8 cellular contexts compared by ENCODE assay signal in the genomic region with DNA sequence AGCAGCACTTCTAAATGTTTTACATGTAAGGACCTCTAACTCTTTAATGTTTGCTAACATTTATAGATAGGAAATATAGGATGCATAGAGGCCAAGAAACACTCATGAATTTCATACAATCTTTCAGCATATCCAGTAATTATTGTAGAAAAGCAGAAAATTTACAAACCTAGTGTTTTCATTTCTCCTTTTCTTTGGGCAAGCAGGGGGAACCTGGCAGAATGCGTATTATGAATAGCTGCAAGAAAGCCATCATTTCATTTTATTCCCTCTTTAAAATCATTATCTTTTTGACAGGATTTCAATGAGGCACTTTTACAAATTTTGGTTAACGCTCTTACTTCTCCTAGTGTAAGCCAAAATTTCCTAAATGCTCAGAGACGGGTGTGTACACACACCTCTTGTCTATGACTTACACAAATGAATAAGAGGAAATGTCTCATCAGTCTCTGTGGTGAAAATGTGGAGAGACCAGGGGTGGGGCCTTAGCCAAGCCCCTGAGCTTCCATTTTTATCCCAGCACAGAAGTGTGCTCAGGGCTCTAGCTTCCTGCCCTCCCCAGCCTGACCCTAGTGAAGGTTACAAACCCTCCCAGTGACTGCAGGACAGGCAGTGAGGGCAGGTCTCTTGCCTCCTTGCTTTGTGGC.
DNase-seq lines count a peak whose midpoint lies in the region; ATAC-seq and TF ChIP-seq lines count a peak whose summit lies in the region.

No MANE protein-coding gene starts in this region.

- TSS peak; percentile 72 for BruUV-seq in mammary epithelial cell (replicated peaks; lab: Mats Ljungman, UMichigan)

- peak overlapping the region; percentile 43 for H3K4me2 ChIP-seq in mammary epithelial cell (ENCODE audit: insufficient read depth, low read depth, low read length)

- H3K4me1 ChIP-seq in mammary epithelial cell (ENCODE audit: insufficient read depth, low read length): peaks cover 28% of the 10 kb centered on the region

- intact Hi-C loops in mammary epithelial cell (cut with micrococcal nuclease): no loop called here

- no peak overlapping the region for H3K4me3 ChIP-seq in mammary epithelial cell (replicated peaks in 1 of 3; ENCODE audit: insufficient read depth in 1 of 3, low read depth in 2 of 3, low read length in 3 of 3)

- TF ChIP-seq CTCF in GM10266 (IDR thresholded peaks at IDR 0.05; ENCODE audit: control insufficient read depth, insufficient read depth, low read depth, missing control alignments) (no peak), mammary epithelial cell (conservative IDR thresholded peaks at IDR 0.05 in 1 of 2, IDR thresholded peaks at IDR 0.05 in 1 of 2; ENCODE audit: extremely low read depth in 1 of 2, insufficient read depth in 1 of 2, low read depth in 1 of 2, low read length in 2 of 2) (no peak), omental fat pad (IDR thresholded peaks at IDR 0.05) (no peak), mesothelial cell of epicardium (IDR thresholded peaks at IDR 0.05; ENCODE audit: unreplicated experiment) (no peak)

- ATAC-seq in HG02623 (IDR thresholded peaks at IDR 0.05; ENCODE audit: unreplicated experiment) (peak; percentile 77), omental fat pad (ENCODE audit: low FRiP score) (peak; percentile 68)

- H3K9me3 Mint-ChIP-seq in mesothelial cell of epicardium: peaks cover 4% of the 10 kb centered on the region

- no peaks in the 10 kb centered on the region for H3K36me3 ChIP-seq in mammary epithelial cell (ENCODE audit: insufficient read depth, low read length)

- H3K36me3 Mint-ChIP-seq in mesothelial cell of epicardium: no peaks in the 10 kb centered on the region

- no peaks in the 10 kb centered on the region for H3K79me2 ChIP-seq in mammary epithelial cell (ENCODE audit: insufficient read depth, low read length)

- H2AFZ ChIP-seq in mammary epithelial cell (ENCODE audit: low read depth, low read length): peak overlapping the region; percentile 75

- in situ Hi-C loops in mammary epithelial cell (cut with MboI; ENCODE audit: low sequenced_read_pairs in 2 of 2): no loop called here

- WGBS in mammary epithelial cell (ENCODE audit: low coverage, missing lambda C conversion rate): 59% methylated on average over 3 of the region's 3 CpGs

- H3K27ac Mint-ChIP-seq in mesothelial cell of epicardium: no peak overlapping the region

- H3K27ac ChIP-seq in mammary epithelial cell (ENCODE audit: insufficient read depth, low read depth, low read length): peak overlapping the region; percentile 70

- H3K9ac ChIP-seq in mammary epithelial cell (ENCODE audit: insufficient read depth, low read length): no peak overlapping the region

- no peaks in the 10 kb centered on the region for H3K27me3 ChIP-seq in mammary epithelial cell (ENCODE audit: insufficient read depth, low read length)

- CTCF ChIA-PET in mammary epithelial cell (lab: Charles Lee; ENCODE audit: low non-redundant PET): no interaction called here

- no peaks in the 10 kb centered on the region for H3K9me3 ChIP-seq in mammary epithelial cell (replicated peaks; ENCODE audit: insufficient read depth, low read length)

- peaks cover 7% of the 10 kb centered on the region for H3K4me1 Mint-ChIP-seq in mesothelial cell of epicardium

- no peaks in the 10 kb centered on the region for H4K20me1 ChIP-seq in mammary epithelial cell (ENCODE audit: insufficient read depth, low read length)

- no peak overlapping the region for H3K4me3 Mint-ChIP-seq in mesothelial cell of epicardium

- dilution Hi-C loops in mammary epithelial cell (cut with HindIII; ENCODE audit: low sequenced_read_pairs): no loop called here

- DNase-seq in GM10266 (ENCODE audit: extremely low spot score) (peak; percentile 32), RKO (ENCODE audit: low spot score) (peak; percentile 34), mammary epithelial cell (peak; percentile 87), omental fat pad (ENCODE audit: low spot score) (no peak), DMS79 treated with DMSO at 0.1 percent for 48 hours (lab: John Stamatoyannopoulos, UW) (no peak), SW480 (ENCODE audit: low spot score) (no peak), mesothelial cell of epicardium (ENCODE audit: low spot score in 2 of 2, unreplicated experiment in 2 of 2) (no peak)

- peaks cover 13% of the 10 kb centered on the region for H3K27me3 Mint-ChIP-seq in mesothelial cell of epicardium (ENCODE audit: low read depth)

Comparison
In these comparisons a context has a peak if more than half of its experiments do, and no peak if none do; other contexts are left out.
1. DNase-seq: peak in GM10266 (single experiment), RKO (single experiment) and mammary epithelial cell (single experiment); none in omental fat pad (single experiment), DMS79 treated with DMSO at 0.1 percent for 48 hours (single experiment), SW480 (single experiment) and mesothelial cell of epicardium (0 of 2).